ENCODE assay signal across 8 cellular contexts in the genomic region with DNA sequence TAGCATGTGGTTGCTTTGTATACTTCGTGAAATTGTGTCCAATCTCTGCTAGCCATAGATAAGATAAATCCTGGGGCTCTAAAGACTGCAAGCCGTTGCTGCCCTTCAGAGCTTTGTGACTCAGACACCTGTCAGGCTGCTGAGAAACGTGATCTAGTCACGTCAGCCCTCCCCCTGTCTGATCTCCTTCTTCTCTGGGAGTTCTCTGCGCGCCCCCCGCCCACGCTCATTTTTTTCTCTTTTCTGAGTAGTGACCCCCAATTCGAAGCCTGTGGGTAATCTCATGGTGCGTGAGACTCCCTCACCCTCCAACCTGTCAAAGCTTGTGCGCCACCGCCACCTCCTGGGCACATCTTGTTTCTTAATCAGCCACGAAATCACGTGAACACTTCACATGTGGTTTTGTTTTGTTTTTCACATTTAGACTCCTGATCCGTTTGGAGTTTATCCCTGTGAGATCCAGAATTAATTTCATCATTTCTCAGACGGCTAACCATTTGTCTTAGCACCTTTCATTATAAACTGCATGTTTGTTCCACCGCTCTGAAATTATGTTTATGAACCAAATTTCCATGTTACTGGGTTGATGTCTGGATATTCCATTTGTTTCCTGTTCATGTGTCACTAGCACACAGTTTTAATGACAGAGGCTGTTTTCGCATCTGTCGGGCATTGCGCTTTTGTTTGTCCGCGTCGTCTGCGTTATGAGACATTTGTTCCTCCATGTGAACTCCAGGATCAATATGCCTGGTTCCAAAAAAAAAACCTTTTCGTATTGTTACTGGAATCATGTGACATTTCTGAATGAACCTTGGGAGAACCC. TPM values are rescaled to one million over a fixed set of nuclear protein-coding genes. Genes with fewer than 3 reads are reported as not detected.
DNase-seq lines count a peak whose midpoint lies in the region; ATAC-seq, FAIRE-seq and TF ChIP-seq lines count a peak whose summit lies in the region.

No MANE protein-coding gene starts in this region.

- peaks cover 7% of the 10 kb centered on the region for H3K36me3 ChIP-seq in HUES48 (ENCODE audit: control insufficient read depth, insufficient read depth, low read length)
- peaks cover 3% of the 10 kb centered on the region for H3K36me3 ChIP-seq in fibroblast of lung (ENCODE audit: control insufficient read depth, insufficient read depth, low read length)

- H3K4me2 ChIP-seq in fibroblast of lung (ENCODE audit: extremely low read depth, insufficient read depth, low read length), result peak overlapping the region; percentile 95

- H3K4me3 ChIP-seq in HUES48 (ENCODE audit: low read depth, low read length) (peak overlapping the region; percentile 98), fibroblast of lung (replicated peaks in 1 of 4; ENCODE audit: control extremely low read depth in 1 of 4, insufficient read depth in 1 of 4, low read depth in 3 of 4, low read length in 4 of 4) (peak overlapping the region; percentile 62 to 91 (median 84))

- H3K27me3 ChIP-seq in HUES48 (ENCODE audit: control insufficient read depth, insufficient read depth, low read length), result no peaks in the 10 kb centered on the region
- H3K27me3 ChIP-seq in fibroblast of lung (ENCODE audit: control insufficient read depth, insufficient read depth, low read length), result no peaks in the 10 kb centered on the region

- H2AFZ ChIP-seq in fibroblast of lung (ENCODE audit: low read length), result no peak overlapping the region

- H3K9me3 ChIP-seq in HUES48 (ENCODE audit: control insufficient read depth, insufficient read depth, low read length) (no peaks in the 10 kb centered on the region), fibroblast of lung (ENCODE audit: control insufficient read depth, insufficient read depth, low read depth, low read length) (no peaks in the 10 kb centered on the region)

- peaks cover 10 to 19% (median 10%) of the 10 kb centered on the region in 3 donors for H3K4me1 Mint-ChIP-seq in naive B cell

- H3K36me3 Mint-ChIP-seq in naive B cell, result peaks cover 0 to 3% of the 10 kb centered on the region in 2 donors

- ATAC-seq in naive B cell (ENCODE audit: low read depth in 2 of 2) (peak; percentile 71 to 73), GM19463 (IDR thresholded peaks at IDR 0.05; ENCODE audit: unreplicated experiment) (no peak)

- H3K9ac ChIP-seq in HUES48 (ENCODE audit: low read depth, low read length) (peak overlapping the region; percentile 94), fibroblast of lung (ENCODE audit: insufficient read depth, low read length) (peak overlapping the region; percentile 86)

- TF ChIP-seq CTCF in fibroblast of lung (conservative IDR thresholded peaks at IDR 0.05 in 1 of 2, IDR thresholded peaks at IDR 0.05 in 1 of 2; ENCODE audit: low read depth in 1 of 2, low read length in 2 of 2), result peak; percentile 58 to 67

- H3K9me3 Mint-ChIP-seq in naive B cell, result no peaks in the 10 kb centered on the region

- H3K4me3 Mint-ChIP-seq in naive B cell, result peak overlapping the region; percentile 73 to 95 (median 89)

- H4K20me1 ChIP-seq in fibroblast of lung (ENCODE audit: control insufficient read depth, extremely low read depth, insufficient read depth, low read length), result no peaks in the 10 kb centered on the region

- no peak for FAIRE-seq in RCC 7860 (lab: Jason Lieb, UNC)

- no peaks in the 10 kb centered on the region for H3K27me3 Mint-ChIP-seq in naive B cell

- H3K27ac Mint-ChIP-seq in naive B cell, result peak overlapping the region; percentile 81 to 99 (median 98)

- H3K4me1 ChIP-seq in HUES48 (ENCODE audit: control insufficient read depth, insufficient read depth, low read length) (peaks cover 4% of the 10 kb centered on the region; the same call in 1 of the 2 replicates), fibroblast of lung (ENCODE audit: control insufficient read depth, extremely low read depth, insufficient read depth, low read length) (peaks cover 2% of the 10 kb centered on the region)

- peaks cover 13% of the 10 kb centered on the region for H3K79me2 ChIP-seq in fibroblast of lung (ENCODE audit: control insufficient read depth, insufficient read depth, low read length)

- DNase-seq in DMS79 (lab: John Stamatoyannopoulos, UW), result peak; percentile 50
- peak; percentile 40 for DNase-seq in RCC 7860 (ENCODE audit: low spot score)
- peak; percentile 66 to 69 for DNase-seq in activated T-helper 1 cell treated with anti-CD3 and anti-CD28 coated beads, Interleukin-2, amount 50 U/mL, for 16 hours (ENCODE audit: low read depth in 1 of 2, low spot score in 1 of 2)
- peak; percentile 70 to 81 for DNase-seq in fibroblast of lung (ENCODE audit: low read depth in 2 of 2)
- peak; percentile 76 for DNase-seq in naive B cell
- DNase-seq in stimulated activated CD8-positive, alpha-beta memory T cell treated with anti-CD3 and anti-CD28 coated beads, Interleukin-7, amount 100 ng/mL, for 24 hours (ENCODE audit: low read depth), result peak; percentile 61

- H3K27ac ChIP-seq in HUES48 (ENCODE audit: low read depth, low read length) (peak overlapping the region; percentile 92), fibroblast of lung (ENCODE audit: insufficient read depth, low read length) (peak overlapping the region; percentile 91)

RNA-seq across cellular contexts. Expression of gene ZNF778, which starts 1.0 kb away (rescaled TPM):
- total RNA-seq in fibroblast of lung, result 7.4 and 9.4 TPM in 2 replicates
- polyA plus RNA-seq in fibroblast of lung (4.3 and 4.9 TPM in 2 replicates), naive B cell (ENCODE audit: low read depth in 6 of 6) (1 to 10 TPM; 1.5 to 7.1 (median 4.2) TPM)
- polyA plus RNA-seq in fibroblast of lung (2012), result 3.2 and 3.6 TPM in 2 replicates
- polyA minus RNA-seq in fibroblast of lung (ENCODE audit: low replicate concordance), result 8.4 and 9.2 TPM in 2 replicates

RNA-seq across cellular contexts. Expression of gene SLC22A31, which starts 16.2 kb away (rescaled TPM):
- 0.17 and 0.26 TPM in 2 replicates for total RNA-seq in fibroblast of lung
- polyA plus RNA-seq in fibroblast of lung (0.24 TPM in 1 of 2 replicates, not detected in the other), naive B cell (ENCODE audit: low read depth in 6 of 6) (not detected)
- 0.10 and 0.28 TPM in 2 replicates for polyA plus RNA-seq in fibroblast of lung (2012)
- polyA minus RNA-seq in fibroblast of lung (ENCODE audit: low replicate concordance), result not detected in 2 replicates

RNA-seq across cellular contexts. Expression of gene CDH15, which starts 45.0 kb away (rescaled TPM):
- total RNA-seq in fibroblast of lung, result 0.26 and 0.99 TPM in 2 replicates
- polyA plus RNA-seq in fibroblast of lung (0.10 and 0.14 TPM in 2 replicates), naive B cell (ENCODE audit: low read depth in 6 of 6) (not detected)
- polyA plus RNA-seq in fibroblast of lung (2012), result 0.23 and 0.24 TPM in 2 replicates
- polyA minus RNA-seq in fibroblast of lung (ENCODE audit: low replicate concordance), result 0.08 and 0.11 TPM in 2 replicates
